In the genomic region with DNA sequence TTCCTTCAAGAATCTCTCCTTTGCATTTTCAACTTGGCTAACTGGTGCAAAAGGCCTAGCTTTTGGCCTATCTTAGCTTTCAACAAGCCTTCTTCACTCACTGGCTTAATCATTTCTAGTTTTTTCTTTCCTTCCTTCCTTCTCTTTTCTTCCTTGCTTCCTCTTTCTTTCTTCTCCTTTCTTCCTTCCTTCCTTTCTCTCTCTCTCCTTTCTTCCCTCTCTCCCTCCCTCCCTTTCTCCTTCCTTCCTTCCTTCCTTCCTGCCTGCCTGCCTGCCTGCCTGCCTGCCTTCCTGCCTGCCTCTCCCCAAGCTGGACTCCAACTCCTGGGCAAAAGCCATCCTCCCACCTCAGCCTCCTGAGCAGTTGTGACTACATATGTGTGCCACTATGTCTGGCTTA, we compare ENCODE assay signal across 23 cellular contexts.
A peak's percentile ranks its signal among the peaks of the same experiment; 100 is the strongest.
DNase-seq lines count a peak whose midpoint lies in the region; ATAC-seq and TF ChIP-seq lines count a peak whose summit lies in the region.
"Had no signal": no experiment of that assay in that cellular context is flagged by ENCODE, and none has a peak within 500 bp of the region (broad histone marks: within the 10 kb centered on the region; RNA-seq: fewer than 3 reads in every experiment).

No MANE protein-coding gene starts in this region.

- H3K27me3 ChIP-seq in BLaER1 (no peaks in the 10 kb centered on the region), Loucy (ENCODE audit: insufficient read depth, low read length, poor library complexity, severe bottlenecking) (no peaks in the 10 kb centered on the region)

- peaks cover 0 to 12% (median 3%) of the 10 kb centered on the region in 7 donors for H3K9me3 Mint-ChIP-seq in CD14-positive monocyte

- DNase-seq in CD14-positive monocyte (ENCODE audit: low spot score) (no peak), NCI-H1105 (lab: John Stamatoyannopoulos, UW) (no peak), NCI-H1092 treated with DMSO at 0.1 percent for 48 hours (lab: John Stamatoyannopoulos, UW) (no peak)
- DNase-seq: AML-193; CD4-positive, alpha-beta memory T cell; CD4-positive, CD25-positive, alpha-beta regulatory T cell; CD8-positive, alpha-beta memory T cell; COR-L47; DMS 273 treated with DMSO at 0.1 percent for 48 hours; DMS153; DMS53; DMS79; DND-41; EL; GDM1 had no signal

- H4K20me1 ChIP-seq in BLaER1 (no peaks in the 10 kb centered on the region), Loucy (ENCODE audit: insufficient read depth, low read length, poor library complexity, severe bottlenecking) (no peaks in the 10 kb centered on the region)

- H3K4me1 Mint-ChIP-seq in CD14-positive monocyte, result peaks cover 17% of the 10 kb centered on the region
- H3K4me1 Mint-ChIP-seq: CD4-positive, alpha-beta memory T cell; CD4-positive, CD25-positive, alpha-beta regulatory T cell; CD8-positive, alpha-beta memory T cell had no signal

- H3K36me3 Mint-ChIP-seq in CD14-positive monocyte, result peaks cover 14 to 19% of the 10 kb centered on the region in 2 donors
- H3K36me3 Mint-ChIP-seq: CD4-positive, alpha-beta memory T cell; CD4-positive, CD25-positive, alpha-beta regulatory T cell; CD8-positive, alpha-beta memory T cell had no signal

- peaks cover 59% of the 10 kb centered on the region for H3K4me1 ChIP-seq in BLaER1
- H3K4me1 ChIP-seq in Loucy (ENCODE audit: insufficient read depth, low read length, poor library complexity, severe bottlenecking), result peaks cover 17% of the 10 kb centered on the region
- H3K4me1 ChIP-seq: A549 had no signal

- no peak for TF ChIP-seq CTCF in CD14-positive monocyte (IDR thresholded peaks at IDR 0.05)
- TF ChIP-seq CTCF in Loucy (conservative IDR thresholded peaks at IDR 0.05; ENCODE audit: low read length), result no peak

- H3K36me3 ChIP-seq in BLaER1 (no peaks in the 10 kb centered on the region), Loucy (ENCODE audit: insufficient read depth, low read length) (no peaks in the 10 kb centered on the region)

- H3K27ac ChIP-seq in BLaER1, result no peak overlapping the region
- H3K27ac ChIP-seq: 22Rv1, A549, C4-2B had no signal

- no peak overlapping the region for H3K4me3 ChIP-seq in BLaER1
- no peak overlapping the region for H3K4me3 ChIP-seq in Loucy (ENCODE audit: low read length, poor library complexity, severe bottlenecking)
- H3K4me3 ChIP-seq: A549, GM12878 had no signal

- H3K27ac Mint-ChIP-seq in CD14-positive monocyte, result peak overlapping the region in 4 of 7 donors; percentile 8 to 63 (median 38)
- H3K27ac Mint-ChIP-seq: B cell; CD4-positive, alpha-beta memory T cell; CD4-positive, CD25-positive, alpha-beta regulatory T cell; CD8-positive, alpha-beta memory T cell had no signal

- H3K9me3 ChIP-seq in BLaER1 (no peaks in the 10 kb centered on the region; the same call in 1 of the 2 replicates), Loucy (ENCODE audit: insufficient read depth, low read depth, low read length) (no peaks in the 10 kb centered on the region)
- H3K9me3 ChIP-seq: A549 had no signal

- no peak for ATAC-seq in HG02623 (IDR thresholded peaks at IDR 0.05; ENCODE audit: unreplicated experiment)
- ATAC-seq: A549, GM12878 had no signal

- H3F3A ChIP-seq in Loucy (ENCODE audit: low read depth), result no peaks in the 10 kb centered on the region

- no peaks in the 10 kb centered on the region for H3K9me2 ChIP-seq in Loucy (replicated peaks; ENCODE audit: low read depth, low read length)

- H3K4me3 Mint-ChIP-seq in CD14-positive monocyte, result no peak overlapping the region
- H3K4me3 Mint-ChIP-seq: B cell; CD4-positive, alpha-beta memory T cell; CD4-positive, CD25-positive, alpha-beta regulatory T cell; CD8-positive, alpha-beta memory T cell had no signal

- H2AFZ ChIP-seq in Loucy (ENCODE audit: low read length), result peak overlapping the region; percentile 12; the same call in 1 of the 2 replicates

- H3K79me2 ChIP-seq in Loucy (ENCODE audit: insufficient read depth, low read length), result no peaks in the 10 kb centered on the region

- H3K9ac ChIP-seq in BLaER1 (no peak overlapping the region), Loucy (ENCODE audit: low read depth, low read length, poor library complexity, severe bottlenecking) (no peak overlapping the region)

- peak overlapping the region; percentile 35 for H3K4me2 ChIP-seq in BLaER1
- no peak overlapping the region for H3K4me2 ChIP-seq in Loucy (ENCODE audit: low read depth, low read length, poor library complexity, severe bottlenecking)
- H3K4me2 ChIP-seq: A549 had no signal

- intact Hi-C loops in CD14-positive monocyte (cut with micrococcal nuclease), result loop anchor here in 1 of 2 donors (10.0 kb wide), 1 partner anchor 73 kb away; no protein-coding TSS in a partner anchor

- H3K27me3 Mint-ChIP-seq in CD14-positive monocyte (ENCODE audit: low read depth in 3 of 3), result peaks cover 0 to 1% (median 0%) of the 10 kb centered on the region in 3 donors
- H3K27me3 Mint-ChIP-seq: B cell; CD8-positive, alpha-beta memory T cell had no signal
